Comparison of ENCODE assay signal across 8 cellular contexts in genomic region chr22:21467337-21468193, GRCh38. TPM values are rescaled to one million over a fixed set of nuclear protein-coding genes. Genes with fewer than 3 reads are reported as not detected.
DNase-seq lines count a peak whose midpoint lies in the region; ATAC-seq and TF ChIP-seq lines count a peak whose summit lies in the region.
"Not testable (repeated sequence)": the region's sequence is repeated elsewhere in the genome, so short reads cannot be mapped to it uniquely, and the experiment has no call there.

Gene TMEM191C (plus strand): TSS chr22:21467387. CDS start chr22:21467460, 73 bp downstream.

- not testable (repeated sequence) for H3K27ac ChIP-seq in HEK293 (ENCODE audit: extremely low read depth, low read depth, low read length); ectodermal cell (ENCODE audit: insufficient read depth, low read depth, low read length, poor library complexity, severe bottlenecking); iPS-20b (ENCODE audit: low read length); trophoblast cell (ENCODE audit: low read depth, low read length)
- peak within 1 kb of the TSS; percentile 45 to 69 for H3K27ac ChIP-seq in uterus

- not testable (repeated sequence) for H3K79me2 ChIP-seq in trophoblast cell (ENCODE audit: control insufficient read depth, insufficient read depth, low read length, poor library complexity)

- peak within 1 kb of the TSS; percentile 32; the same call in 1 of the 2 replicates for H3K4me3 ChIP-seq in GM12865 (ENCODE audit: low read depth, low read length)
- H3K4me3 ChIP-seq in HEK293 (ENCODE audit: low read depth, low read length) = peak within 1 kb of the TSS; percentile 26
- H3K4me3 ChIP-seq in ectodermal cell (ENCODE audit: insufficient read depth, low read depth, low read length) = peak within 1 kb of the TSS; percentile 16
- peak within 1 kb of the TSS; percentile 52; the same call in 1 of the 2 replicates for H3K4me3 ChIP-seq in iPS-20b (ENCODE audit: low read length)
- not testable (repeated sequence) for H3K4me3 ChIP-seq in trophoblast cell (ENCODE audit: low read depth, low read length)
- H3K4me3 ChIP-seq in uterus = peak within 1 kb of the TSS; percentile 38 to 41

- not testable (repeated sequence) for H3K36me3 Mint-ChIP-seq in IgD-negative memory B cell; activated T-cell treated with anti-CD3 and anti-CD28 coated beads, Interleukin-2, amount 50 U/mL, for 72 hours (ENCODE audit: insufficient read depth in 2 of 2)

- not testable (repeated sequence) for H3K36me3 ChIP-seq in HEK293 (ENCODE audit: control insufficient read depth in 2 of 2, insufficient read depth in 1 of 2, low read length in 2 of 2); ectodermal cell (ENCODE audit: control insufficient read depth, insufficient read depth, low read length); iPS-20b (ENCODE audit: insufficient read depth, low read depth, low read length); trophoblast cell (ENCODE audit: control insufficient read depth in 1 of 2, insufficient read depth in 2 of 2, low read length in 2 of 2); uterus

- H3K27me3 ChIP-seq in ectodermal cell (ENCODE audit: control insufficient read depth, insufficient read depth, low read length, poor library complexity, severe bottlenecking); iPS-20b (ENCODE audit: insufficient read depth, low read length); trophoblast cell (ENCODE audit: insufficient read depth, low read length); uterus: not testable (repeated sequence)

- not testable (repeated sequence) for H4K8ac ChIP-seq in trophoblast cell (ENCODE audit: low read depth, low read length)

- not testable (repeated sequence) for H2BK5ac ChIP-seq in trophoblast cell (ENCODE audit: low read depth, low read length, poor library complexity)

- not testable (repeated sequence) for H3K9me3 Mint-ChIP-seq in IgD-negative memory B cell; activated T-cell treated with anti-CD3 and anti-CD28 coated beads, Interleukin-2, amount 50 U/mL, for 72 hours

- H3K18ac ChIP-seq in trophoblast cell (ENCODE audit: low read length) = not testable (repeated sequence)

- H3K4me2 ChIP-seq in trophoblast cell (ENCODE audit: low read length) = peak within 1 kb of the TSS; percentile 48

- H3K23ac ChIP-seq in trophoblast cell (ENCODE audit: low read length) = not testable (repeated sequence)

- peak in 1 of 2 donors; percentile 8 for ATAC-seq in activated T-cell treated with anti-CD3 and anti-CD28 coated beads, Interleukin-2, amount 50 U/mL, for 72 hours (replicated peaks in 1 of 2)

- H2BK120ac ChIP-seq in trophoblast cell (ENCODE audit: insufficient read depth, low read length, poor library complexity) = not testable (repeated sequence)

- H2BK12ac ChIP-seq in trophoblast cell (ENCODE audit: low read length) = not testable (repeated sequence)

- WGBS in ectodermal cell, 2 experiments = no CpG with 5 or more reads among the region's 74 CpGs
- WGBS in trophoblast cell (ENCODE audit: extremely low coverage, insufficient coverage, insufficient read length) = no CpG with 5 or more reads among the region's 74 CpGs

- not testable (repeated sequence) for TF ChIP-seq CTCF in GM12865 (IDR thresholded peaks at IDR 0.05; ENCODE audit: insufficient read depth, low read depth, low read length, missing control alignments); HEK293 (tag by site-specific recombination; IDR thresholded peaks at IDR 0.05); uterus (IDR thresholded peaks at IDR 0.05)

- not testable (repeated sequence) for DNase-seq in GM12865 (ENCODE audit: low read depth); activated T-cell treated with anti-CD3 and anti-CD28 coated beads, Interleukin-2, amount 50 U/mL, for 72 hours; trophoblast cell; uterus

- H3K9me3 ChIP-seq in HEK293 (ENCODE audit: control insufficient read depth, insufficient read depth, low read depth, low read length); ectodermal cell (ENCODE audit: control insufficient read depth, low read length); iPS-20b (ENCODE audit: insufficient read depth, low read depth, low read length); trophoblast cell (ENCODE audit: insufficient read depth, low read depth, low read length); uterus: not testable (repeated sequence)

- H4K12ac ChIP-seq in trophoblast cell (ENCODE audit: low read depth, low read length) = not testable (repeated sequence)

- POLR2A ChIA-PET in HEK293 (lab: Yijun Ruan, JAX) = not testable (repeated sequence)

- H2AFZ ChIP-seq in trophoblast cell (ENCODE audit: insufficient read depth, low read length, poor library complexity) = not testable (repeated sequence)

- H4K91ac ChIP-seq in trophoblast cell (ENCODE audit: low read depth, low read length) = not testable (repeated sequence)

- H3K4me3 Mint-ChIP-seq in IgD-negative memory B cell = peak within 1 kb of the TSS; percentile 86 to 97 (median 92)
- H3K4me3 Mint-ChIP-seq in activated T-cell treated with anti-CD3 and anti-CD28 coated beads, Interleukin-2, amount 50 U/mL, for 72 hours = peak within 1 kb of the TSS; percentile 89

- not testable (repeated sequence) for H3K4ac ChIP-seq in trophoblast cell (ENCODE audit: low read depth, low read length)

- H3K4me1 ChIP-seq in HEK293 (ENCODE audit: control insufficient read depth, insufficient read depth, low read length); ectodermal cell (ENCODE audit: control insufficient read depth, insufficient read depth, low read length); iPS-20b (ENCODE audit: insufficient read depth, low read length); trophoblast cell (ENCODE audit: control insufficient read depth in 1 of 2, insufficient read depth in 2 of 2, low read length in 2 of 2); uterus: not testable (repeated sequence)

- CTCF ChIA-PET in HEK293 (lab: Yijun Ruan, JAX) = not testable (repeated sequence)

- not testable (repeated sequence) for H3K14ac ChIP-seq in trophoblast cell (ENCODE audit: low read length)

- H3K27ac Mint-ChIP-seq in IgD-negative memory B cell = peak within 1 kb of the TSS; percentile 74 to 98 (median 90)
- H3K27ac Mint-ChIP-seq in activated T-cell treated with anti-CD3 and anti-CD28 coated beads, Interleukin-2, amount 50 U/mL, for 72 hours = not testable (repeated sequence)

- not testable (repeated sequence) for TF ChIP-seq POLR2A in uterus (IDR thresholded peaks at IDR 0.05)

- not testable (repeated sequence) for H3K4me1 Mint-ChIP-seq in IgD-negative memory B cell; activated T-cell treated with anti-CD3 and anti-CD28 coated beads, Interleukin-2, amount 50 U/mL, for 72 hours (ENCODE audit: low read depth)

- not testable (repeated sequence) for H3K9ac ChIP-seq in iPS-20b (ENCODE audit: low read depth, low read length); trophoblast cell (ENCODE audit: low read length)

- intact Hi-C loops in uterus (cut with DNase I; ENCODE audit: low total_unique reads) = not testable (repeated sequence)

- not testable (repeated sequence) for H3K79me1 ChIP-seq in trophoblast cell (ENCODE audit: low read length)

- not testable (repeated sequence) for H2AK5ac ChIP-seq in trophoblast cell (ENCODE audit: low read length)

- H3K27me3 Mint-ChIP-seq in IgD-negative memory B cell; activated T-cell treated with anti-CD3 and anti-CD28 coated beads, Interleukin-2, amount 50 U/mL, for 72 hours (ENCODE audit: low read depth): not testable (repeated sequence)

TF ChIP-seq in HEK293, 187 proteins besides CTCF, POLR2A, EP300 and RAD21:
- TF ChIP-seq ZBTB26 (tag by site-specific recombination; optimal IDR thresholded peaks at IDR 0.05) (peak; percentile 51), ZBTB8A (tag by site-specific recombination; IDR thresholded peaks at IDR 0.05) (peak; percentile 35; the same call in 1 of the 2 replicates), ZNF394 (tag by site-specific recombination; IDR thresholded peaks at IDR 0.05; ENCODE audit: borderline replicate concordance) (peak; percentile 32; the same call in 1 of the 2 replicates), ZNF335 (tag by site-specific recombination; conservative IDR thresholded peaks at IDR 0.05) (peak; percentile 55; the same call in 1 of the 2 replicates), ZBTB17 (tag by site-specific recombination; IDR thresholded peaks at IDR 0.05) (peak; percentile 50)

RNA-seq across cellular contexts. Expression of gene TMEM191C, which starts in this region (rescaled TPM):
- 1.3 TPM for polyA plus RNA-seq in IgD-negative memory B cell
- total RNA-seq in activated T-cell treated with anti-CD3 and anti-CD28 coated beads, Interleukin-2, amount 50 U/mL, for 72 hours = 1 to 10 TPM; 1.5 to 3.0 TPM
- polyA plus RNA-seq in ectodermal cell (2013, experiment 1 of 4) = 1.3 TPM
- polyA plus RNA-seq in ectodermal cell (2013, experiment 2 of 4) = 0.48 TPM
- polyA plus RNA-seq in ectodermal cell (2013, experiment 3 of 4) = 2.0 TPM
- 1.5 TPM for polyA plus RNA-seq in ectodermal cell (2013, experiment 4 of 4)
- 7.7 and 8.4 TPM in 2 replicates for polyA plus RNA-seq in trophoblast cell (2013)
- 10 to 100 TPM in 1 of 4 donors, under 1 TPM in 2, not detected in 1; 0.28 to 20.7 (median 0.79) TPM for total RNA-seq in uterus
